15 cellular contexts compared by ENCODE assay signal in the genomic region with DNA sequence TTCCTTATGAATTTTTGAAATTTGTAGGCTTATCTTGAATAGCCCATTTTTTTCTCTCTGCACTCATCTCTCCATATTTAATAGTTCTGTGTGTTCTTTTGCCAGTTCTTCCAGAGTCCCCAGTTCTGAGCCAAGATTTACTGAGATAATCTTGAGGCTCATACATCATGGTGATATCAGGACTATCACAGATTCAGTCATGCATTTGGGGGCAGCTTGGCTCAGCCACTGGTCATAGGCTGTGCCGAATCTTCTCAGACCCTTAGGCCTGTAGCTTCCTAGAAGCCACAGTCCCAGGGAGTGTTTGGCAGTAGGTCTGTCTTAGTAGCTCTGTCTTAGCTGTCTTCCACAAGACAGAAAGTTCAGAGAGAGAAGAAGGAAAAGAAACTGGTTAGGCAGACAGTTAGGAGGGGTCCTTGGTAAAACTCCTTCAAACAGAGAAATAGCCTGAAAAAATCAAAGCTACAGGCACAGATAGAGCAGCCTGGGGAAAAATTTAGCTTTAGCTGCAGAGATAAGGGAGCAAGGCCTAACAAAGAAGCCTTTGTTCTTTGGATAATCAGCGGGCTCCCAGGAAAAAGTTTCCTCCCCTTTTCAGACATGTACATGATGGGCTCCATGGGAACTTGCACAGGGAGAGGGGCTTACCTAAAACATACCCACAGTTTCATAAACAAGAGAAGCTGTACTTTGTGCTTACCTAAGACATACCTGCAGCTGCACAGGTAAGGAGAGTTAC.
"Had no signal": no experiment of that assay in that cellular context is flagged by ENCODE, and none has a peak within 500 bp of the region (broad histone marks: within the 10 kb centered on the region; RNA-seq: fewer than 3 reads in every experiment).

No MANE protein-coding gene starts in this region.

- H3K27ac ChIP-seq: heart right ventricle, thyroid gland, VCaP had no signal

- H3K27me3 ChIP-seq: heart right ventricle, thyroid gland had no signal

- H3K4me1 ChIP-seq: heart right ventricle, thyroid gland had no signal

- H3K4me2 ChIP-seq: SK-N-SH had no signal

- DNase-seq: activated CD4-positive, alpha-beta memory T cell treated with anti-CD3 and anti-CD28 coated beads, Interleukin-2, amount 10 ng/mL, durations not matched to agents 7 days and 5 days; activated CD4-positive, alpha-beta T cell treated with anti-CD3 and anti-CD28 coated beads, Interleukin-2, amount 10 ng/mL, durations not matched to agents 24 days and 14 days; activated naive CD4-positive, alpha-beta T cell treated with anti-CD3 and anti-CD28 coated beads, Interleukin-2, amount 50 U/mL, for 16 hours; activated naive CD8-positive, alpha-beta T cell treated with anti-CD3 and anti-CD28 coated beads, Interleukin-2, amount 50 U/mL, for 24 hours; anterior cingulate cortex; effector memory CD4-positive, alpha-beta T cell; heart right ventricle; midbrain; retina; SK-N-SH; stimulated activated CD4-positive, alpha-beta T cell treated with anti-CD3 and anti-CD28 coated beads, Interleukin-2, amount 100 ng/mL, for 48 hours; stimulated activated CD8-positive, alpha-beta memory T cell treated with anti-CD3 and anti-CD28 coated beads, Interleukin-4, amount 100 ng/mL, for 48 hours; stimulated activated naive CD4-positive, alpha-beta T cell treated with Interleukin-2 at 50 U/mL for 16 hours; thyroid gland had no signal

- H3K9me2 ChIP-seq: SK-N-SH had no signal

- H3K9ac ChIP-seq: SK-N-SH had no signal

- H3K4me3 ChIP-seq: heart right ventricle, thyroid gland had no signal

- H3K9me3 ChIP-seq: SK-N-SH, thyroid gland had no signal
